Comparison of ENCODE assay signal across 17 cellular contexts in genomic region chrX:45750639-45751038, GRCh38.
DNase-seq lines count a peak whose midpoint lies in the region; ATAC-seq and TF ChIP-seq lines count a peak whose summit lies in the region.
"Had no signal": no experiment of that assay in that cellular context is flagged by ENCODE, and none has a peak within 500 bp of the region (broad histone marks: within the 10 kb centered on the region; RNA-seq: fewer than 3 reads in every experiment).

No MANE protein-coding gene starts in this region.

- no peak overlapping the region for H2BK12ac ChIP-seq in mesenchymal stem cell (ENCODE audit: low read length in 2 of 2)

- DNase-seq in MCF 10A (ENCODE audit: unreplicated experiment) (peak; percentile 61), mesenchymal stem cell (peak; percentile 7), NCI-H1105 treated with DMSO at 0.1 percent for 48 hours (lab: John Stamatoyannopoulos, UW) (no peak)
- DNase-seq: immature natural killer cell; NCI-H146; NCI-H524 treated with DMSO at 0.1 percent for 48 hours; posterior cingulate gyrus; stimulated activated CD4-positive, alpha-beta T cell treated with anti-CD3 and anti-CD28 coated beads, Interleukin-4, amount 100 ng/mL, for 4 hours; T-helper 9 cell had no signal

- no TSS peak for BruUV-seq in MCF 10A (replicated peaks; lab: Mats Ljungman, UMichigan)

- no peaks in the 10 kb centered on the region for H3K9me3 Mint-ChIP-seq in MCF 10A (ENCODE audit: unreplicated experiment)
- H3K9me3 Mint-ChIP-seq: immature natural killer cell; stimulated activated memory B cell treated with anti-CD40 and anti-IgM and Interleukin-4, amounts not matched to agents 10 μg/mL and 1 μg/mL and 100 μg/mL, for 72 hours had no signal

- H3K27ac Mint-ChIP-seq in MCF 10A (ENCODE audit: low read depth, unreplicated experiment) = peak overlapping the region; percentile 60
- H3K27ac Mint-ChIP-seq: stimulated activated memory B cell treated with anti-CD40 and anti-IgM and Interleukin-4, amounts not matched to agents 10 μg/mL and 1 μg/mL and 100 μg/mL, for 72 hours had no signal

- H3K27ac ChIP-seq in BLaER1 = peak overlapping the region; percentile 91
- H3K27ac ChIP-seq in mesenchymal stem cell (ENCODE audit: low read length, poor library complexity, severe bottlenecking) = peak overlapping the region; percentile 80
- H3K27ac ChIP-seq: C4-2B had no signal

- no peak overlapping the region for H4K91ac ChIP-seq in mesenchymal stem cell (ENCODE audit: low read length)

- no peak overlapping the region for H4K8ac ChIP-seq in mesenchymal stem cell (ENCODE audit: low read length)

- H3K23ac ChIP-seq in mesenchymal stem cell (ENCODE audit: low read length in 2 of 2) = no peak overlapping the region

- H3K9me3 ChIP-seq in BLaER1 (no peaks in the 10 kb centered on the region), mesenchymal stem cell (ENCODE audit: control insufficient read depth, low read length) (no peaks in the 10 kb centered on the region)

- peak overlapping the region; percentile 49 for H2BK120ac ChIP-seq in mesenchymal stem cell (ENCODE audit: low read depth, low read length)

- H3K4me3 Mint-ChIP-seq in MCF 10A (ENCODE audit: unreplicated experiment) = no peak overlapping the region
- H3K4me3 Mint-ChIP-seq: immature natural killer cell; stimulated activated memory B cell treated with anti-CD40 and anti-IgM and Interleukin-4, amounts not matched to agents 10 μg/mL and 1 μg/mL and 100 μg/mL, for 72 hours had no signal

- no peak overlapping the region for H2AFZ ChIP-seq in mesenchymal stem cell (ENCODE audit: low read depth, low read length)

- H3K4me2 ChIP-seq in BLaER1 (peak overlapping the region; percentile 95), mesenchymal stem cell (ENCODE audit: low read length, poor library complexity, severe bottlenecking) (no peak overlapping the region)

- H3K4ac ChIP-seq in mesenchymal stem cell (ENCODE audit: low read depth in 1 of 2, low read length in 2 of 2) = no peak overlapping the region

- CTCF ChIA-PET in MCF 10A (lab: Yijun Ruan, JAX) = interaction anchor here (0.7 to 2.4 kb wide), 4 partner anchors 24 to 235 kb away, joined by 3 to 10 read pairs (median 4); no protein-coding TSS in a partner anchor

- peaks cover 22% of the 10 kb centered on the region for H3K27me3 Mint-ChIP-seq in MCF 10A (ENCODE audit: insufficient read depth, unreplicated experiment)
- H3K27me3 Mint-ChIP-seq: stimulated activated memory B cell treated with anti-CD40 and anti-IgM and Interleukin-4, amounts not matched to agents 10 μg/mL and 1 μg/mL and 100 μg/mL, for 72 hours had no signal

- POLR2A ChIA-PET in MCF 10A (lab: Yijun Ruan, JAX) = interaction anchor here (0.6 to 19.2 kb wide), 11 partner anchors 8 to 239 kb away, joined by 3 to 408 read pairs (median 8); no protein-coding TSS in a partner anchor

- H3K9ac ChIP-seq in BLaER1 (no peak overlapping the region), mesenchymal stem cell (ENCODE audit: low read length) (peak overlapping the region; percentile 75)

- TF ChIP-seq RAD21 in Ishikawa (IDR thresholded peaks at IDR 0.05; ENCODE audit: low read depth) = no peak

- ATAC-seq in HG02763 (IDR thresholded peaks at IDR 0.05; ENCODE audit: unreplicated experiment) (no peak), GM21526 (IDR thresholded peaks at IDR 0.05; ENCODE audit: low FRiP score, unreplicated experiment) (no peak), HG02798 (IDR thresholded peaks at IDR 0.05; ENCODE audit: poor library complexity, unreplicated experiment) (no peak)
- ATAC-seq: GM12878; stimulated activated memory B cell treated with anti-CD40 and anti-IgM and Interleukin-4, amounts not matched to agents 10 μg/mL and 1 μg/mL and 100 μg/mL, for 72 hours had no signal

- peaks cover 22% of the 10 kb centered on the region for H3K4me1 Mint-ChIP-seq in MCF 10A (ENCODE audit: insufficient read depth, unreplicated experiment)

- no peak overlapping the region for H2BK15ac ChIP-seq in mesenchymal stem cell (ENCODE audit: low read depth, poor library complexity, severe bottlenecking)

- H3K36me3 Mint-ChIP-seq in MCF 10A (ENCODE audit: insufficient read depth, unreplicated experiment) = peaks cover 36% of the 10 kb centered on the region

- no peak for TF ChIP-seq CTCF in MCF 10A (IDR thresholded peaks at IDR 0.05; ENCODE audit: unreplicated experiment)

- WGBS in mesenchymal stem cell = 82% methylated on average over 5 of the region's 5 CpGs

- H3K18ac ChIP-seq in mesenchymal stem cell (ENCODE audit: low read depth in 1 of 2, low read length in 2 of 2) = peak overlapping the region in 1 of 2 experiments; percentile 5

- no peak overlapping the region for H2AK5ac ChIP-seq in mesenchymal stem cell (ENCODE audit: low read length, severe bottlenecking)

- no peaks in the 10 kb centered on the region for H3K27me3 ChIP-seq in BLaER1
- no peaks in the 10 kb centered on the region for H3K27me3 ChIP-seq in mesenchymal stem cell (ENCODE audit: control insufficient read depth in 1 of 2, insufficient read depth in 1 of 2, low read length in 2 of 2)

- no peak for TF ChIP-seq EP300 in Ishikawa (IDR thresholded peaks at IDR 0.05; ENCODE audit: borderline replicate concordance)

- H3K4me3 ChIP-seq in BLaER1 = no peak overlapping the region
- H3K4me3 ChIP-seq in mesenchymal stem cell (ENCODE audit: insufficient read depth in 1 of 2, low read depth in 1 of 2, low read length in 2 of 2) = no peak overlapping the region
- H3K4me3 ChIP-seq: GM12878 had no signal

- intact Hi-C loops in MCF 10A (cut with micrococcal nuclease) = loop anchor here (5.0 kb wide), 1 partner anchor 97 kb away; no protein-coding TSS in a partner anchor

- H4K20me1 ChIP-seq in BLaER1 = peaks cover 40% of the 10 kb centered on the region

- H3K36me3 ChIP-seq in BLaER1 = peaks cover 36% of the 10 kb centered on the region
- H3K36me3 ChIP-seq in mesenchymal stem cell (ENCODE audit: control insufficient read depth in 1 of 2, insufficient read depth in 2 of 2, low read depth in 1 of 2, low read length in 2 of 2) = peaks cover 0 to 94% of the 10 kb centered on the region in 2 experiments

- no peaks in the 10 kb centered on the region for H3K79me1 ChIP-seq in mesenchymal stem cell (replicated peaks; ENCODE audit: low read length, poor library complexity, severe bottlenecking)

- peaks cover 76% of the 10 kb centered on the region for H3K4me1 ChIP-seq in BLaER1
- H3K4me1 ChIP-seq in mesenchymal stem cell (ENCODE audit: control insufficient read depth, insufficient read depth, low read depth, low read length) = no peaks in the 10 kb centered on the region

- no peak overlapping the region for H2BK5ac ChIP-seq in mesenchymal stem cell (ENCODE audit: low read depth, low read length, poor library complexity, severe bottlenecking)

- H3K14ac ChIP-seq in mesenchymal stem cell (ENCODE audit: low read length in 2 of 2) = no peak overlapping the region

TF ChIP-seq in Ishikawa, 13 proteins besides CTCF, POLR2A, EP300 and RAD21:
- no peak for TF ChIP-seq ZBTB7A (IDR thresholded peaks at IDR 0.05; ENCODE audit: low read depth)
- peak; percentile 48; the same call in 1 of the 2 replicates for TF ChIP-seq MAX (IDR thresholded peaks at IDR 0.05)
- TF ChIP-seq CREB1 (IDR thresholded peaks at IDR 0.05; ENCODE audit: low read depth) = no peak
- peak; percentile 53 for TF ChIP-seq USF1 (IDR thresholded peaks at IDR 0.05)
